22 cellular contexts compared by ENCODE assay signal in genomic region chr2:3665886-3666612, GRCh38. TPM values are rescaled to one million over a fixed set of nuclear protein-coding genes. Genes with fewer than 3 reads are reported as not detected.
A peak's percentile ranks its signal among the peaks of the same experiment; 100 is the strongest.
DNase-seq lines count a peak whose midpoint lies in the region; ATAC-seq and TF ChIP-seq lines count a peak whose summit lies in the region.
"Had no signal": no experiment of that assay in that cellular context is flagged by ENCODE, and none has a peak within 500 bp of the region (broad histone marks: within the 10 kb centered on the region; RNA-seq: fewer than 3 reads in every experiment).

No MANE protein-coding gene starts in this region.

- TF ChIP-seq CTCF in OCI-LY1 (IDR thresholded peaks at IDR 0.05; ENCODE audit: low read length), result no peak
- no peak for TF ChIP-seq CTCF in upper lobe of left lung (IDR thresholded peaks at IDR 0.05)
- no peak for TF ChIP-seq CTCF in hepatocyte (IDR thresholded peaks at IDR 0.05; ENCODE audit: poor library complexity)

- peak overlapping the region; percentile 63 for H3K9ac ChIP-seq in OCI-LY1 (ENCODE audit: low read length)

- H3K4me1 ChIP-seq in OCI-LY1 (ENCODE audit: insufficient read depth, low read length, severe bottlenecking), result peaks cover 57% of the 10 kb centered on the region
- peaks cover 0 to 3% (median 0%) of the 10 kb centered on the region in 4 donors for H3K4me1 ChIP-seq in upper lobe of left lung
- H3K4me1 ChIP-seq in hepatocyte (ENCODE audit: insufficient read depth), result no peaks in the 10 kb centered on the region

- H2AFZ ChIP-seq in OCI-LY1 (ENCODE audit: low read length) (no peak overlapping the region), hepatocyte (no peak overlapping the region)

- H3K9me3 Mint-ChIP-seq in activated CD4-positive, alpha-beta memory T cell treated with anti-CD3 and anti-CD28 coated beads, Interleukin-2, amount 10 ng/mL, durations not matched to agents 7 days and 5 days, result no peaks in the 10 kb centered on the region
- no peaks in the 10 kb centered on the region for H3K9me3 Mint-ChIP-seq in activated CD4-positive, alpha-beta memory T cell treated with anti-CD3 and anti-CD28 coated beads for 36 hours
- H3K9me3 Mint-ChIP-seq: CD8-positive, alpha-beta memory T cell had no signal

- H3K27me3 Mint-ChIP-seq in activated CD4-positive, alpha-beta memory T cell treated with anti-CD3 and anti-CD28 coated beads, Interleukin-2, amount 10 ng/mL, durations not matched to agents 7 days and 5 days, result no peaks in the 10 kb centered on the region
- H3K27me3 Mint-ChIP-seq in activated CD4-positive, alpha-beta memory T cell treated with anti-CD3 and anti-CD28 coated beads for 36 hours, result peaks cover 7% of the 10 kb centered on the region

- no peak overlapping the region for H3K4me3 Mint-ChIP-seq in activated CD4-positive, alpha-beta memory T cell treated with anti-CD3 and anti-CD28 coated beads, Interleukin-2, amount 10 ng/mL, durations not matched to agents 7 days and 5 days
- H3K4me3 Mint-ChIP-seq in activated CD4-positive, alpha-beta memory T cell treated with anti-CD3 and anti-CD28 coated beads for 36 hours, result no peak overlapping the region
- H3K4me3 Mint-ChIP-seq: CD8-positive, alpha-beta memory T cell had no signal

- H3K4me3 ChIP-seq in OCI-LY1 (ENCODE audit: low read depth, low read length, poor library complexity, severe bottlenecking) (peak overlapping the region; percentile 57), upper lobe of left lung (no peak overlapping the region), hepatocyte (no peak overlapping the region)
- H3K4me3 ChIP-seq: GM12878 had no signal

- WGBS in upper lobe of left lung, 2 donors, result 87 to 89% methylated on average over 16 of the region's 16 CpGs
- WGBS in hepatocyte (ENCODE audit: low lambda C conversion rate, missing lambda C conversion rate), result 90% methylated on average over 16 of the region's 16 CpGs

- peak overlapping the region; percentile 80 for H3K4me2 ChIP-seq in OCI-LY1 (ENCODE audit: low read length)
- no peak overlapping the region for H3K4me2 ChIP-seq in hepatocyte

- intact Hi-C loops in activated CD4-positive, alpha-beta memory T cell treated with anti-CD3 and anti-CD28 coated beads for 36 hours (cut with micrococcal nuclease), result no loop called here

- no peak overlapping the region for H3K27ac Mint-ChIP-seq in activated CD4-positive, alpha-beta memory T cell treated with anti-CD3 and anti-CD28 coated beads, Interleukin-2, amount 10 ng/mL, durations not matched to agents 7 days and 5 days
- no peak overlapping the region for H3K27ac Mint-ChIP-seq in activated CD4-positive, alpha-beta memory T cell treated with anti-CD3 and anti-CD28 coated beads for 36 hours

- no peaks in the 10 kb centered on the region for H4K20me1 ChIP-seq in OCI-LY1 (ENCODE audit: insufficient read depth, low read length)
- no peaks in the 10 kb centered on the region for H4K20me1 ChIP-seq in hepatocyte (ENCODE audit: insufficient read depth, poor library complexity, severe bottlenecking)

- TF ChIP-seq EP300 in upper lobe of left lung (IDR thresholded peaks at IDR 0.05), result no peak

- H3K9me3 ChIP-seq in OCI-LY1 (ENCODE audit: low read length), result no peaks in the 10 kb centered on the region
- no peaks in the 10 kb centered on the region for H3K9me3 ChIP-seq in upper lobe of left lung
- H3K9me3 ChIP-seq in hepatocyte (ENCODE audit: low read depth), result no peaks in the 10 kb centered on the region

- TF ChIP-seq POLR2A in upper lobe of left lung (IDR thresholded peaks at IDR 0.05), result no peak

- H3K9me2 ChIP-seq in OCI-LY1 (ENCODE audit: low read depth, low read length) (no peaks in the 10 kb centered on the region), hepatocyte (replicated peaks; ENCODE audit: insufficient read depth) (no peaks in the 10 kb centered on the region)

- H3K27ac ChIP-seq in OCI-LY1 (ENCODE audit: low read depth, low read length, poor library complexity, severe bottlenecking), result peak overlapping the region; percentile 92
- no peak overlapping the region for H3K27ac ChIP-seq in upper lobe of left lung
- no peak overlapping the region for H3K27ac ChIP-seq in hepatocyte

- H3K36me3 ChIP-seq in OCI-LY1 (ENCODE audit: insufficient read depth, low read length) (no peaks in the 10 kb centered on the region; the same call in 1 of the 2 replicates), upper lobe of left lung (no peaks in the 10 kb centered on the region), hepatocyte (replicated peaks; ENCODE audit: insufficient read depth, low read depth) (no peaks in the 10 kb centered on the region)

- peaks cover 14% of the 10 kb centered on the region for H3K4me1 Mint-ChIP-seq in activated CD4-positive, alpha-beta memory T cell treated with anti-CD3 and anti-CD28 coated beads, Interleukin-2, amount 10 ng/mL, durations not matched to agents 7 days and 5 days
- H3K4me1 Mint-ChIP-seq in activated CD4-positive, alpha-beta memory T cell treated with anti-CD3 and anti-CD28 coated beads for 36 hours (ENCODE audit: low read depth), result peaks cover 4% of the 10 kb centered on the region

- POLR2A ChIA-PET in activated CD4-positive, alpha-beta memory T cell treated with anti-CD3 and anti-CD28 coated beads, Interleukin-2, amount 10 ng/mL, durations not matched to agents 7 days and 5 days (lab: Charles Lee), result no interaction called here
- POLR2A ChIA-PET in activated CD4-positive, alpha-beta memory T cell treated with anti-CD3 and anti-CD28 coated beads for 36 hours (lab: Charles Lee), result no interaction called here

- no peaks in the 10 kb centered on the region for H3K36me3 Mint-ChIP-seq in activated CD4-positive, alpha-beta memory T cell treated with anti-CD3 and anti-CD28 coated beads, Interleukin-2, amount 10 ng/mL, durations not matched to agents 7 days and 5 days (ENCODE audit: low read depth)
- no peaks in the 10 kb centered on the region for H3K36me3 Mint-ChIP-seq in activated CD4-positive, alpha-beta memory T cell treated with anti-CD3 and anti-CD28 coated beads for 36 hours
- H3K36me3 Mint-ChIP-seq: CD8-positive, alpha-beta memory T cell had no signal

- H3F3A ChIP-seq in OCI-LY1 (ENCODE audit: insufficient read depth, low read length), result no peaks in the 10 kb centered on the region

- CTCF ChIA-PET in activated CD4-positive, alpha-beta memory T cell treated with anti-CD3 and anti-CD28 coated beads, Interleukin-2, amount 10 ng/mL, durations not matched to agents 7 days and 5 days (lab: Charles Lee), result no interaction called here
- CTCF ChIA-PET in activated CD4-positive, alpha-beta memory T cell treated with anti-CD3 and anti-CD28 coated beads for 36 hours (lab: Charles Lee), result no interaction called here

- H3K79me2 ChIP-seq in OCI-LY1 (ENCODE audit: insufficient read depth, low read length) (no peaks in the 10 kb centered on the region), hepatocyte (no peaks in the 10 kb centered on the region)

- peak; percentile 11 for DNase-seq in activated CD4-positive, alpha-beta memory T cell treated with anti-CD3 and anti-CD28 coated beads, Interleukin-2, amount 10 ng/mL, durations not matched to agents 7 days and 5 days
- DNase-seq in activated CD4-positive, alpha-beta memory T cell treated with anti-CD3 and anti-CD28 coated beads for 36 hours, result no peak
- peak; percentile 47 for DNase-seq in mesenteric fat pad (ENCODE audit: low spot score)
- no peak for DNase-seq in upper lobe of left lung
- DNase-seq in UCSD-AML1 (lab: John Stamatoyannopoulos, UW; ENCODE audit: unreplicated experiment), result no peak
- no peak for DNase-seq in GOT3 (lab: John Stamatoyannopoulos, UW)
- no peak for DNase-seq in hepatocyte (ENCODE audit: low spot score)
- DNase-seq: 8988T; CD8-positive, alpha-beta memory T cell; DND-41; KBM-7; MV-4-11; NCI-H2029; NCI-H2171; NCI-H446; NCI-H69; OCI-M1 had no signal

- H3K27me3 ChIP-seq in OCI-LY1 (ENCODE audit: insufficient read depth, low read length) (no peaks in the 10 kb centered on the region), upper lobe of left lung (no peaks in the 10 kb centered on the region), hepatocyte (no peaks in the 10 kb centered on the region)

- peak; percentile 20 to 23 for ATAC-seq in upper lobe of left lung (ENCODE audit: low FRiP score in 2 of 2)
- ATAC-seq: HCT116 had no signal

RNA-seq across cellular contexts. Expression of gene ALLC, which starts 8.0 kb away (rescaled TPM):
- total RNA-seq in activated CD4-positive, alpha-beta memory T cell treated with anti-CD3 and anti-CD28 coated beads, Interleukin-2, amount 10 ng/mL, durations not matched to agents 7 days and 5 days, result not detected
- not detected for total RNA-seq in activated CD4-positive, alpha-beta memory T cell treated with anti-CD3 and anti-CD28 coated beads for 36 hours
- total RNA-seq in mesenteric fat pad (not detected), upper lobe of left lung (not detected), hepatocyte (not detected in 2 replicates)
- polyA plus RNA-seq in hepatocyte, result not detected in 2 replicates
- total RNA-seq: CD8-positive, alpha-beta memory T cell; GM12878; RPMI7951 had no signal
- polyA plus RNA-seq: BJ; CD8-positive, alpha-beta memory T cell had no signal

RNA-seq across cellular contexts. Expression of gene DCDC2C, which starts 37.3 kb away (rescaled TPM):
- total RNA-seq in activated CD4-positive, alpha-beta memory T cell treated with anti-CD3 and anti-CD28 coated beads, Interleukin-2, amount 10 ng/mL, durations not matched to agents 7 days and 5 days, result not detected
- total RNA-seq in activated CD4-positive, alpha-beta memory T cell treated with anti-CD3 and anti-CD28 coated beads for 36 hours, result not detected
- total RNA-seq in mesenteric fat pad (not detected), upper lobe of left lung (not detected), hepatocyte (not detected in 2 replicates)
- polyA plus RNA-seq in hepatocyte, result not detected in 2 replicates
- total RNA-seq: CD8-positive, alpha-beta memory T cell; GM12878; RPMI7951 had no signal
- polyA plus RNA-seq: BJ; CD8-positive, alpha-beta memory T cell; GM12878 had no signal

Comparison
In these comparisons a context has a peak if more than half of its experiments do, and no peak if none do; other contexts are left out.
1. DNase-seq: peak in activated CD4-positive, alpha-beta memory T cell treated with anti-CD3 and anti-CD28 coated beads, Interleukin-2, amount 10 ng/mL, durations not matched to agents 7 days and 5 days (single experiment) and mesenteric fat pad (single experiment); none in activated CD4-positive, alpha-beta memory T cell treated with anti-CD3 and anti-CD28 coated beads for 36 hours (single experiment), upper lobe of left lung (0 of 2), UCSD-AML1 (single experiment), GOT3 (single experiment) and hepatocyte (single experiment).